In genomic region chr12:92730758-92731157, GRCh38 we compare ENCODE assay signal across 11 cellular contexts. TPM values are rescaled to one million over a fixed set of nuclear protein-coding genes. Genes with fewer than 3 reads are reported as not detected.
"Had no signal": no experiment of that assay in that cellular context is flagged by ENCODE, and none has a peak within 500 bp of the region (broad histone marks: within the 10 kb centered on the region; RNA-seq: fewer than 3 reads in every experiment).

No MANE protein-coding gene starts in this region.

- H3K9me3 ChIP-seq: HAP-1 had no signal

- H3K36me3 ChIP-seq: HAP-1 had no signal

- H3K4me3 ChIP-seq: GM23248, HAP-1, K562 had no signal

- H3K4me1 ChIP-seq: HAP-1 had no signal

- H3K9ac ChIP-seq: GM23248 had no signal

- ATAC-seq: HCT116, HepG2, K562 had no signal

- H3K27ac ChIP-seq: GM23248, HL-60 had no signal

- DNase-seq: GM23248, GOT3, H7, KG1 had no signal

- H2AFZ ChIP-seq: GM23248 had no signal

RNA-seq across cellular contexts. Expression of gene PLEKHG7, which starts 28.0 kb away (rescaled TPM):
- total RNA-seq: GM23248, H4, H7, HepG2, HT1080, K562 had no signal
- polyA plus RNA-seq: GM23248, HepG2 had no signal
